In genomic region chr12:9907769-9908168, GRCh38 we compare ENCODE assay signal across 20 cellular contexts. TPM values are rescaled to one million over a fixed set of nuclear protein-coding genes. Genes with fewer than 3 reads are reported as not detected.
DNase-seq lines count a peak whose midpoint lies in the region; ATAC-seq, FAIRE-seq and TF ChIP-seq lines count a peak whose summit lies in the region.
"Had no signal": no experiment of that assay in that cellular context is flagged by ENCODE, and none has a peak within 500 bp of the region (broad histone marks: within the 10 kb centered on the region; RNA-seq: fewer than 3 reads in every experiment).

No MANE protein-coding gene starts in this region.

- H3K27ac Mint-ChIP-seq in activated naive CD8-positive, alpha-beta T cell treated with anti-CD3 and anti-CD28 coated beads, Interleukin-2, amount 10 ng/mL, durations not matched to agents 7 days and 5 days: peak overlapping the region; percentile 89
- no peak overlapping the region for H3K27ac Mint-ChIP-seq in activated naive CD8-positive, alpha-beta T cell treated with anti-CD3 and anti-CD28 coated beads for 36 hours
- no peak overlapping the region for H3K27ac Mint-ChIP-seq in astrocyte (ENCODE audit: unreplicated experiment)
- H3K27ac Mint-ChIP-seq in natural killer cell: peak overlapping the region; percentile 60 to 80

- no peaks in the 10 kb centered on the region for H3K79me2 ChIP-seq in astrocyte (ENCODE audit: insufficient read depth, low read length)

- H3K9me3 ChIP-seq in astrocyte (ENCODE audit: insufficient read depth, low read depth, low read length): peaks cover 9% of the 10 kb centered on the region
- peaks cover 0 to 6% (median 0%) of the 10 kb centered on the region in 3 donors for H3K9me3 ChIP-seq in adrenal gland (replicated peaks in 1 of 3)

- no peaks in the 10 kb centered on the region for H3K36me3 ChIP-seq in astrocyte (ENCODE audit: insufficient read depth, low read length)
- H3K36me3 ChIP-seq in adrenal gland (replicated peaks in 1 of 2): no peaks in the 10 kb centered on the region

- no peak overlapping the region for H3K9ac ChIP-seq in astrocyte (ENCODE audit: low read length)
- H3K9ac ChIP-seq: BLaER1 treated with 17β-estradiol and CSF1 and Interleukin-3, amounts not matched to agents 10 nM and 100 nM; GM23248 had no signal

- no peak overlapping the region for H3K4me3 Mint-ChIP-seq in activated naive CD8-positive, alpha-beta T cell treated with anti-CD3 and anti-CD28 coated beads, Interleukin-2, amount 10 ng/mL, durations not matched to agents 7 days and 5 days
- no peak overlapping the region for H3K4me3 Mint-ChIP-seq in activated naive CD8-positive, alpha-beta T cell treated with anti-CD3 and anti-CD28 coated beads for 36 hours
- peak overlapping the region; percentile 55 for H3K4me3 Mint-ChIP-seq in astrocyte (ENCODE audit: unreplicated experiment)
- H3K4me3 Mint-ChIP-seq in natural killer cell: no peak overlapping the region

- WGBS in adrenal gland, 4 donors: 74 to 89% (median 82%) methylated on average over 7 of the region's 7 CpGs

- no peaks in the 10 kb centered on the region for H3K27me3 Mint-ChIP-seq in activated naive CD8-positive, alpha-beta T cell treated with anti-CD3 and anti-CD28 coated beads, Interleukin-2, amount 10 ng/mL, durations not matched to agents 7 days and 5 days
- no peaks in the 10 kb centered on the region for H3K27me3 Mint-ChIP-seq in activated naive CD8-positive, alpha-beta T cell treated with anti-CD3 and anti-CD28 coated beads for 36 hours
- H3K27me3 Mint-ChIP-seq in astrocyte (ENCODE audit: low read depth, unreplicated experiment): no peaks in the 10 kb centered on the region
- no peaks in the 10 kb centered on the region for H3K27me3 Mint-ChIP-seq in natural killer cell (ENCODE audit: low read depth in 2 of 2)

- peaks cover 71% of the 10 kb centered on the region for H3K36me3 Mint-ChIP-seq in activated naive CD8-positive, alpha-beta T cell treated with anti-CD3 and anti-CD28 coated beads, Interleukin-2, amount 10 ng/mL, durations not matched to agents 7 days and 5 days
- H3K36me3 Mint-ChIP-seq in activated naive CD8-positive, alpha-beta T cell treated with anti-CD3 and anti-CD28 coated beads for 36 hours: peaks cover 39% of the 10 kb centered on the region
- H3K36me3 Mint-ChIP-seq in astrocyte (ENCODE audit: low read depth, unreplicated experiment) (peaks cover 7% of the 10 kb centered on the region), natural killer cell (peaks cover 27% of the 10 kb centered on the region)

- no peak for FAIRE-seq in astrocyte (lab: Jason Lieb, UNC)
- FAIRE-seq: GM12892 had no signal

- peaks cover 34% of the 10 kb centered on the region for H3K4me1 Mint-ChIP-seq in activated naive CD8-positive, alpha-beta T cell treated with anti-CD3 and anti-CD28 coated beads, Interleukin-2, amount 10 ng/mL, durations not matched to agents 7 days and 5 days
- peaks cover 29% of the 10 kb centered on the region for H3K4me1 Mint-ChIP-seq in activated naive CD8-positive, alpha-beta T cell treated with anti-CD3 and anti-CD28 coated beads for 36 hours
- H3K4me1 Mint-ChIP-seq in astrocyte (ENCODE audit: low read depth, unreplicated experiment) (no peaks in the 10 kb centered on the region), natural killer cell (peaks cover 35 to 36% of the 10 kb centered on the region in 2 donors)

- H4K20me1 ChIP-seq in astrocyte (ENCODE audit: insufficient read depth, low read length): no peaks in the 10 kb centered on the region
- H4K20me1 ChIP-seq: BLaER1 treated with 17β-estradiol and CSF1 and Interleukin-3, amounts not matched to agents 10 nM and 100 nM had no signal

- DNase-seq in activated naive CD8-positive, alpha-beta T cell treated with anti-CD3 and anti-CD28 coated beads, Interleukin-2, amount 10 ng/mL, durations not matched to agents 7 days and 5 days: no peak
- DNase-seq in activated naive CD8-positive, alpha-beta T cell treated with anti-CD3 and anti-CD28 coated beads for 36 hours: no peak
- DNase-seq in astrocyte (ENCODE audit: low read depth) (no peak), natural killer cell (no peak), adrenal gland (no peak)
- DNase-seq: ACHN; CD4-positive, CD25-positive, alpha-beta regulatory T cell; DMS153; DND-41; GDM1; GM23248; H7; IMR-90 had no signal

- H3K27me3 ChIP-seq in astrocyte (ENCODE audit: insufficient read depth, low read length) (no peaks in the 10 kb centered on the region), adrenal gland (no peaks in the 10 kb centered on the region)
- H3K27me3 ChIP-seq: BLaER1 treated with 17β-estradiol and CSF1 and Interleukin-3, amounts not matched to agents 10 nM and 100 nM had no signal

- intact Hi-C loops in natural killer cell (cut with micrococcal nuclease): loop anchor here (5.0 kb wide), 2 partner anchors 40 to 95 kb away; partner anchors contain the start of gene CLEC2B
- intact Hi-C loops in adrenal gland (cut with DNase I): no loop called here

- no peak overlapping the region for H3K4me2 ChIP-seq in astrocyte (ENCODE audit: low read length)
- H3K4me2 ChIP-seq: BLaER1 treated with 17β-estradiol and CSF1 and Interleukin-3, amounts not matched to agents 10 nM and 100 nM had no signal

- TF ChIP-seq CTCF in astrocyte (IDR thresholded peaks at IDR 0.05; ENCODE audit: insufficient read depth, low read depth, low read length): no peak
- TF ChIP-seq CTCF in natural killer cell (IDR thresholded peaks at IDR 0.05): no peak
- TF ChIP-seq CTCF in adrenal gland (IDR thresholded peaks at IDR 0.05): no peak

- no peak for TF ChIP-seq POLR2A in adrenal gland (IDR thresholded peaks at IDR 0.05)

- H3K4me3 ChIP-seq in astrocyte (ENCODE audit: insufficient read depth, low read depth, low read length): no peak overlapping the region
- no peak overlapping the region for H3K4me3 ChIP-seq in adrenal gland
- H3K4me3 ChIP-seq: BLaER1 treated with 17β-estradiol and CSF1 and Interleukin-3, amounts not matched to agents 10 nM and 100 nM; GM23248 had no signal

- H3K4me1 ChIP-seq in astrocyte (ENCODE audit: insufficient read depth, low read length): no peaks in the 10 kb centered on the region
- no peaks in the 10 kb centered on the region for H3K4me1 ChIP-seq in adrenal gland (replicated peaks in 1 of 2)
- H3K4me1 ChIP-seq: BLaER1 treated with 17β-estradiol and CSF1 and Interleukin-3, amounts not matched to agents 10 nM and 100 nM had no signal

- no peak overlapping the region for H2AFZ ChIP-seq in astrocyte (ENCODE audit: low read depth, low read length)
- H2AFZ ChIP-seq: GM23248 had no signal

- no peak overlapping the region for H3K27ac ChIP-seq in astrocyte (ENCODE audit: low read depth, low read length)
- no peak overlapping the region for H3K27ac ChIP-seq in adrenal gland
- H3K27ac ChIP-seq: BLaER1 treated with 17β-estradiol and CSF1 and Interleukin-3, amounts not matched to agents 10 nM and 100 nM; GM23248 had no signal

- peaks cover 46% of the 10 kb centered on the region for H3K9me3 Mint-ChIP-seq in activated naive CD8-positive, alpha-beta T cell treated with anti-CD3 and anti-CD28 coated beads, Interleukin-2, amount 10 ng/mL, durations not matched to agents 7 days and 5 days
- peaks cover 53% of the 10 kb centered on the region for H3K9me3 Mint-ChIP-seq in activated naive CD8-positive, alpha-beta T cell treated with anti-CD3 and anti-CD28 coated beads for 36 hours
- peaks cover 29% of the 10 kb centered on the region for H3K9me3 Mint-ChIP-seq in astrocyte (ENCODE audit: unreplicated experiment)
- peaks cover 5 to 19% of the 10 kb centered on the region in 2 donors for H3K9me3 Mint-ChIP-seq in natural killer cell

- POLR2A ChIA-PET in activated naive CD8-positive, alpha-beta T cell treated with anti-CD3 and anti-CD28 coated beads, Interleukin-2, amount 10 ng/mL, durations not matched to agents 7 days and 5 days (lab: Charles Lee): interaction anchor here (0.9 to 3.0 kb wide), 5 partner anchors 14 to 149 kb away, joined by 4 to 19 read pairs (median 6); partner anchors contain the start of gene CLEC2B

- ATAC-seq in activated naive CD8-positive, alpha-beta T cell treated with anti-CD3 and anti-CD28 coated beads, Interleukin-2, amount 10 ng/mL, durations not matched to agents 7 days and 5 days (ENCODE audit: low read depth): no peak
- ATAC-seq in natural killer cell (no peak), GM21526 (IDR thresholded peaks at IDR 0.05; ENCODE audit: low FRiP score, unreplicated experiment) (no peak), HG02852 (IDR thresholded peaks at IDR 0.05; ENCODE audit: unreplicated experiment) (no peak), HG03139 (IDR thresholded peaks at IDR 0.05; ENCODE audit: unreplicated experiment) (no peak)

RNA-seq across cellular contexts. Expression of gene CLEC2A, which starts 24.4 kb away (rescaled TPM):
- not detected for total RNA-seq in activated naive CD8-positive, alpha-beta T cell treated with anti-CD3 and anti-CD28 coated beads, Interleukin-2, amount 10 ng/mL, durations not matched to agents 7 days and 5 days
- not detected for total RNA-seq in activated naive CD8-positive, alpha-beta T cell treated with anti-CD3 and anti-CD28 coated beads for 36 hours
- total RNA-seq in astrocyte (0.84 and 2.0 TPM in 2 replicates), natural killer cell (not detected), adrenal gland (not detected)
- polyA plus RNA-seq in adrenal gland: not detected
- total RNA-seq: A172; CD4-positive, CD25-positive, alpha-beta regulatory T cell; GM23248; H7; HT-29; IMR-90 had no signal
- polyA plus RNA-seq: CD4-positive, CD25-positive, alpha-beta regulatory T cell; GM23248; IMR-90 had no signal

RNA-seq across cellular contexts. Expression of gene KLRF2, which starts 26.5 kb away (rescaled TPM):
- under 1 TPM; 0.58 to 0.74 TPM for total RNA-seq in activated naive CD8-positive, alpha-beta T cell treated with anti-CD3 and anti-CD28 coated beads, Interleukin-2, amount 10 ng/mL, durations not matched to agents 7 days and 5 days
- total RNA-seq in activated naive CD8-positive, alpha-beta T cell treated with anti-CD3 and anti-CD28 coated beads for 36 hours: not detected
- total RNA-seq in astrocyte (not detected in 2 replicates), natural killer cell (not detected), adrenal gland (not detected)
- not detected for polyA plus RNA-seq in adrenal gland
- total RNA-seq: A172; CD4-positive, CD25-positive, alpha-beta regulatory T cell; GM23248; H7; HT-29; IMR-90 had no signal
- polyA plus RNA-seq: CD4-positive, CD25-positive, alpha-beta regulatory T cell; GM23248; IMR-90 had no signal

RNA-seq across cellular contexts. Expression of gene CLEC2B, which starts 38.6 kb away (rescaled TPM):
- 10 to 100 TPM; 83.9 to 89.7 TPM for total RNA-seq in activated naive CD8-positive, alpha-beta T cell treated with anti-CD3 and anti-CD28 coated beads, Interleukin-2, amount 10 ng/mL, durations not matched to agents 7 days and 5 days
- 10 to 100 TPM; 21.1 to 25.6 TPM for total RNA-seq in activated naive CD8-positive, alpha-beta T cell treated with anti-CD3 and anti-CD28 coated beads for 36 hours
- not detected in 2 replicates for total RNA-seq in astrocyte
- 100 to 1,000 TPM; 158 to 302 (median 220) TPM for total RNA-seq in natural killer cell
- total RNA-seq in adrenal gland: 10 to 100 TPM in 3 of 8 donors, 1 to 10 TPM in 5; 3.9 to 17.0 (median 8.5) TPM
- 10 to 100 TPM; 10.8 to 17.7 (median 11.2) TPM for polyA plus RNA-seq in adrenal gland
- total RNA-seq: H7, HT-29 had no signal

Comparison
In these comparisons a context has a peak if more than half of its experiments do, and no peak if none do; other contexts are left out.
1. H3K27ac Mint-ChIP-seq: peak in activated naive CD8-positive, alpha-beta T cell treated with anti-CD3 and anti-CD28 coated beads, Interleukin-2, amount 10 ng/mL, durations not matched to agents 7 days and 5 days (single experiment) and natural killer cell (2 of 2); none in activated naive CD8-positive, alpha-beta T cell treated with anti-CD3 and anti-CD28 coated beads for 36 hours (single experiment) and astrocyte (single experiment).